In the genomic region with DNA sequence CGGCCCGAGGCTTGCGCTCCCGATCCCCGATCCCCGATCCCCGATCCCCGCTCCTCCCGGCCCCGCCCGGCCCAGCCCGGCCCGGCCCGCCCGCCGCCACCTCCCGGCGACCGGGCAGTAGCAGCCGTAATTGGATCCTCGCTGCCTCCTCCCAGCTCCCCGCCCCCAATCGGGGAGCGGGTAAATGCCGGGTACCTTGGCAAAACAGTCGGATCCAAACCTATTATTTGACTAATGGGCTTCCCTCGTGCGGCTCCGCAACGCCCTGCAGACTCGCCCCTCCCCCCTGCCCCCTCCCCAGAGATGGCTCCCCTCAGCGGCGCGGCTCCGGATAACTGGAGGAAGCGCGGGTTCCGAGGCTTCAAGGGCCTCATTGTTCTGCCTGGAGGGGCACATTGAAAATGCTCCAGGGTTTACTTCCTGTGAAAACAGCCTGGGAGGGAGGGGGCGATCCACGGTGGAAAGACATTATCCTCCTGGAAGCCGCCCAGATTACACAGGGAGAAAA, we compare ENCODE assay signal across 7 cellular contexts.
DNase-seq lines count a peak whose midpoint lies in the region; ATAC-seq lines count a peak whose summit lies in the region.

No MANE protein-coding gene starts in this region.

- ATAC-seq in GM18511 (IDR thresholded peaks at IDR 0.05; ENCODE audit: unreplicated experiment) = peak; percentile 50
- peak; percentile 34 for ATAC-seq in HG02870 (IDR thresholded peaks at IDR 0.05; ENCODE audit: unreplicated experiment)

- DNase-seq in NCI-H146 (lab: John Stamatoyannopoulos, UW) (peak; percentile 97), T-helper 9 cell (peak; percentile 25), cerebellum (ENCODE audit: low spot score) (peak; percentile 77), kidney glomerular epithelial cell (lab: John Stamatoyannopoulos, UW) (peak; percentile 54)
- peak; percentile 27 to 31 for DNase-seq in stimulated activated CD4-positive, alpha-beta T cell treated with anti-CD3 and anti-CD28 coated beads, Interleukin-15, amount 100 ng/mL, for 48 hours (ENCODE audit: low read depth in 2 of 2)

Comparison
In these comparisons a context has a peak if more than half of its experiments do, and no peak if none do; other contexts are left out.
1. Peak in every context shown above with its lines: DNase-seq and ATAC-seq.
2. DNase-seq: peak in every context shown above with its lines; median percentile 97 in NCI-H146; 77 in cerebellum; 54 in kidney glomerular epithelial cell; 29 in stimulated activated CD4-positive, alpha-beta T cell treated with anti-CD3 and anti-CD28 coated beads, Interleukin-15, amount 100 ng/mL, for 48 hours; 25 in T-helper 9 cell.